In genomic region chr6:117555882-117556498, GRCh38 we compare ENCODE assay signal across 8 cellular contexts. TPM values are rescaled to one million over a fixed set of nuclear protein-coding genes. Genes with fewer than 3 reads are reported as not detected.
DNase-seq lines count a peak whose midpoint lies in the region; ATAC-seq, FAIRE-seq and TF ChIP-seq lines count a peak whose summit lies in the region.

No MANE protein-coding gene starts in this region.

- no peaks in the 10 kb centered on the region for H3K9me2 ChIP-seq in OCI-LY7 (ENCODE audit: insufficient read depth, low read length)

- CTCF ChIA-PET in OCI-LY7 (lab: Charles Lee; ENCODE audit: unreplicated experiment) = no interaction called here

- no peak for ATAC-seq in GM19351 (IDR thresholded peaks at IDR 0.05; ENCODE audit: unreplicated experiment)

- 13 to 19% (median 18%) methylated on average over 5 of the region's 5 CpGs for WGBS in small intestine, 3 donors

- H3K27ac ChIP-seq in OCI-LY7 (ENCODE audit: low read depth, low read length, poor library complexity, severe bottlenecking) (no peak overlapping the region), small intestine (ENCODE audit: low read depth in 1 of 2, low read length in 1 of 2) (no peak overlapping the region)

- no peaks in the 10 kb centered on the region for H3K79me2 ChIP-seq in OCI-LY7 (ENCODE audit: insufficient read depth, low read depth, low read length)

- FAIRE-seq in GM12891 (lab: Jason Lieb, UNC) (peak; percentile 65), small intestine (lab: Jason Lieb, UNC) (peak; percentile 72)

- H3K27me3 ChIP-seq in small intestine (ENCODE audit: control insufficient read depth in 2 of 2, insufficient read depth in 2 of 2, low read length in 2 of 2) = no peaks in the 10 kb centered on the region

- H3K4me2 ChIP-seq in OCI-LY7 (ENCODE audit: low read length) = no peak overlapping the region

- no peak overlapping the region for H3K4me3 Mint-ChIP-seq in activated T-helper 2 cell treated with anti-CD3 and anti-CD28 coated beads, Interferon-gamma antibody, Interleukin-2, Interleukin-4, amounts not matched to agents 10 μg/mL and 5 μg/mL and 100 μg/mL, durations not matched to agents 14 hours and 24 hours and 36 hours (ENCODE audit: low read depth)

- DNase-seq in A172 (ENCODE audit: low spot score) = peak; percentile 46
- no peak for DNase-seq in GM12891 (ENCODE audit: insufficient read length, low spot score)
- DNase-seq in OCI-LY7 (ENCODE audit: low spot score) = peak; percentile 32
- DNase-seq in activated T-helper 2 cell treated with anti-CD3 and anti-CD28 coated beads, Interferon-gamma antibody, Interleukin-2, Interleukin-4, amounts not matched to agents 10 μg/mL and 5 μg/mL and 100 μg/mL, durations not matched to agents 14 hours and 24 hours and 36 hours (ENCODE audit: low spot score) = peak; percentile 27
- peak; percentile 65 for DNase-seq in glomerular visceral epithelial cell (ENCODE audit: extremely low spot score)
- peak; percentile 59 for DNase-seq in small intestine
- DNase-seq in NCI-H510A (lab: John Stamatoyannopoulos, UW) = no peak

- H3K27me3 Mint-ChIP-seq in activated T-helper 2 cell treated with anti-CD3 and anti-CD28 coated beads, Interferon-gamma antibody, Interleukin-2, Interleukin-4, amounts not matched to agents 10 μg/mL and 5 μg/mL and 100 μg/mL, durations not matched to agents 14 hours and 24 hours and 36 hours (ENCODE audit: low read depth) = peaks cover 2% of the 10 kb centered on the region

- H3K4me3 ChIP-seq in OCI-LY7 (ENCODE audit: low read depth, low read length, poor library complexity, severe bottlenecking) (no peak overlapping the region), small intestine (ENCODE audit: low read depth in 1 of 2, low read length in 2 of 2) (no peak overlapping the region)

- H3K36me3 ChIP-seq in OCI-LY7 (ENCODE audit: insufficient read depth, low read length) = peaks cover 6% of the 10 kb centered on the region; the same call in 1 of the 2 replicates
- peaks cover 0 to 2% of the 10 kb centered on the region in 2 donors for H3K36me3 ChIP-seq in small intestine (ENCODE audit: control insufficient read depth in 2 of 2, insufficient read depth in 2 of 2, low read length in 2 of 2)

- H2AFZ ChIP-seq in OCI-LY7 (ENCODE audit: low read length) = no peak overlapping the region

- TF ChIP-seq CTCF in OCI-LY7 (conservative IDR thresholded peaks at IDR 0.05; ENCODE audit: low read length) = peak; percentile 95

- no peaks in the 10 kb centered on the region for H3K9me3 ChIP-seq in OCI-LY7 (ENCODE audit: low read length)
- H3K9me3 ChIP-seq in small intestine (ENCODE audit: control insufficient read depth, low read depth) = no peaks in the 10 kb centered on the region

- no peaks in the 10 kb centered on the region for H3K9me3 Mint-ChIP-seq in activated T-helper 2 cell treated with anti-CD3 and anti-CD28 coated beads, Interferon-gamma antibody, Interleukin-2, Interleukin-4, amounts not matched to agents 10 μg/mL and 5 μg/mL and 100 μg/mL, durations not matched to agents 14 hours and 24 hours and 36 hours

- peaks cover 4% of the 10 kb centered on the region for H3K4me1 Mint-ChIP-seq in activated T-helper 2 cell treated with anti-CD3 and anti-CD28 coated beads, Interferon-gamma antibody, Interleukin-2, Interleukin-4, amounts not matched to agents 10 μg/mL and 5 μg/mL and 100 μg/mL, durations not matched to agents 14 hours and 24 hours and 36 hours (ENCODE audit: low read depth)

- H3K27ac Mint-ChIP-seq in activated T-helper 2 cell treated with anti-CD3 and anti-CD28 coated beads, Interferon-gamma antibody, Interleukin-2, Interleukin-4, amounts not matched to agents 10 μg/mL and 5 μg/mL and 100 μg/mL, durations not matched to agents 14 hours and 24 hours and 36 hours = no peak overlapping the region

- no peak for TF ChIP-seq POLR2A in GM12891 (IDR thresholded peaks at IDR 0.05; ENCODE audit: low read depth, low read length)

- no peaks in the 10 kb centered on the region for H3K36me3 Mint-ChIP-seq in activated T-helper 2 cell treated with anti-CD3 and anti-CD28 coated beads, Interferon-gamma antibody, Interleukin-2, Interleukin-4, amounts not matched to agents 10 μg/mL and 5 μg/mL and 100 μg/mL, durations not matched to agents 14 hours and 24 hours and 36 hours (ENCODE audit: low read depth)

- POLR2A ChIA-PET in OCI-LY7 (lab: Charles Lee) = no interaction called here

- H3K4me1 ChIP-seq in OCI-LY7 (ENCODE audit: insufficient read depth, low read length, poor library complexity, severe bottlenecking) (no peaks in the 10 kb centered on the region), small intestine (ENCODE audit: control insufficient read depth in 2 of 2, insufficient read depth in 1 of 2, low read depth in 1 of 2, low read length in 1 of 2) (no peaks in the 10 kb centered on the region)

- BruUV-seq in OCI-LY7 (replicated peaks; lab: Mats Ljungman, UMichigan) = no TSS peak

- H4K20me1 ChIP-seq in OCI-LY7 (ENCODE audit: insufficient read depth, low read length) = no peaks in the 10 kb centered on the region

- intact Hi-C loops in OCI-LY7 (cut with micrococcal nuclease; ENCODE audit: unreplicated experiment) = loop anchor here (2.0 to 5.0 kb wide), 3 partner anchors 49 to 204 kb away; no protein-coding TSS in a partner anchor
- intact Hi-C loops in activated T-helper 2 cell treated with anti-CD3 and anti-CD28 coated beads, Interferon-gamma antibody, Interleukin-2, Interleukin-4, amounts not matched to agents 10 μg/mL and 5 μg/mL and 100 μg/mL, durations not matched to agents 14 hours and 24 hours and 36 hours (cut with micrococcal nuclease) = loop anchor here (1.0 to 5.0 kb wide), 3 partner anchors 49 to 209 kb away; no protein-coding TSS in a partner anchor

TF ChIP-seq in GM12891, 5 proteins besides CTCF, POLR2A, EP300 and RAD21:
- TF ChIP-seq TAF1 (IDR thresholded peaks at IDR 0.05; ENCODE audit: low read depth, low read length) (no peak), POLR2AphosphoS5 (IDR thresholded peaks at IDR 0.05; ENCODE audit: low read depth, low read length) (no peak), PAX5 (IDR thresholded peaks at IDR 0.05; ENCODE audit: insufficient read depth, low read length, severe bottlenecking) (no peak), POU2F2 (IDR thresholded peaks at IDR 0.05; ENCODE audit: low read depth, low read length) (no peak), SPI1 (IDR thresholded peaks at IDR 0.05; ENCODE audit: low read depth, low read length) (no peak)

RNA-seq across cellular contexts. Expression of gene GOPC, which starts 46.3 kb away (rescaled TPM):
- total RNA-seq in A172 (2014; rRNA removed; shearing (Covaris generic)) = 31.6 and 41.6 TPM in 2 replicates
- polyA plus RNA-seq in GM12891 (2012; ENCODE audit: low read depth, missing spikeins) = 11.3 TPM
- total RNA-seq in OCI-LY7 (2014; rRNA removed; shearing (Covaris generic)) = 20.1 and 21.0 TPM in 2 replicates
- total RNA-seq in OCI-LY7 (2022) = 29.1 and 30.1 TPM in 2 replicates
- total RNA-seq in activated T-helper 2 cell treated with anti-CD3 and anti-CD28 coated beads, Interferon-gamma antibody, Interleukin-2, Interleukin-4, amounts not matched to agents 10 μg/mL and 5 μg/mL and 100 μg/mL, durations not matched to agents 14 hours and 24 hours and 36 hours = 22.9 and 24.2 TPM in 2 replicates
- polyA plus RNA-seq in small intestine = 10 to 100 TPM in 2 of 3 donors, 1 to 10 TPM in 1; 7.6 to 12.1 (median 11.4) TPM

Comparison
In these comparisons a context has a peak if more than half of its experiments do, and no peak if none do; other contexts are left out.
1. DNase-seq: peak in A172 (single experiment), OCI-LY7 (single experiment), activated T-helper 2 cell treated with anti-CD3 and anti-CD28 coated beads, Interferon-gamma antibody, Interleukin-2, Interleukin-4, amounts not matched to agents 10 μg/mL and 5 μg/mL and 100 μg/mL, durations not matched to agents 14 hours and 24 hours and 36 hours (single experiment), glomerular visceral epithelial cell (single experiment) and small intestine (single experiment); none in GM12891 (single experiment) and NCI-H510A (single experiment).